17 cellular contexts compared by ENCODE assay signal in genomic region chr6:44727651-44728630, GRCh38.
"Had no signal": no experiment of that assay in that cellular context is flagged by ENCODE, and none has a peak within 500 bp of the region (broad histone marks: within the 10 kb centered on the region; RNA-seq: fewer than 3 reads in every experiment).

No MANE protein-coding gene starts in this region.

- H3K4me3 ChIP-seq: cardiac muscle cell, dorsolateral prefrontal cortex, suprapubic skin had no signal

- H3K4me1 Mint-ChIP-seq: activated T-helper 17 cell treated with anti-CD3 and anti-CD28 coated beads, Interleukin-2, amount 50 U/mL, for 72 hours; naive thymus-derived CD8-positive, alpha-beta T cell had no signal

- H3K4me1 ChIP-seq: suprapubic skin had no signal

- DNase-seq: activated CD4-positive, alpha-beta T cell treated with anti-CD3 and anti-CD28 coated beads, Interleukin-2, amount 50 U/mL, for 4 hours; activated naive CD4-positive, alpha-beta T cell treated with anti-CD3 and anti-CD28 coated beads for 36 hours; dorsolateral prefrontal cortex; hippocampal formation; left ventricle myocardium superior; mesenchymal stem cell; naive thymus-derived CD8-positive, alpha-beta T cell; posterior cingulate gyrus; stimulated activated CD4-positive, alpha-beta T cell treated with anti-CD3 and anti-CD28 coated beads, Interleukin-15, amount 100 ng/mL, for 24 hours; stimulated activated CD4-positive, alpha-beta T cell treated with anti-CD3 and anti-CD28 coated beads, Interleukin-4, amount 100 ng/mL, for 24 hours; stimulated activated naive CD8-positive, alpha-beta T cell treated with anti-CD3 and anti-CD28 coated beads, Interleukin-15, Interleukin-2, amounts not matched to agents 100 U/mL and 50 U/mL, for 24 hours had no signal

- H3K36me3 ChIP-seq: cardiac muscle cell, neutrophil, suprapubic skin had no signal

- H3K27me3 Mint-ChIP-seq: activated T-helper 17 cell treated with anti-CD3 and anti-CD28 coated beads, Interleukin-2, amount 50 U/mL, for 72 hours; naive thymus-derived CD8-positive, alpha-beta T cell had no signal

- H3K9me3 ChIP-seq: neutrophil, suprapubic skin had no signal

- H3K4me3 Mint-ChIP-seq: activated naive CD4-positive, alpha-beta T cell treated with anti-CD3 and anti-CD28 coated beads for 36 hours; activated T-helper 17 cell treated with anti-CD3 and anti-CD28 coated beads, Interleukin-2, amount 50 U/mL, for 72 hours; naive thymus-derived CD8-positive, alpha-beta T cell had no signal

- H3K27ac ChIP-seq: cardiac muscle cell, dorsolateral prefrontal cortex, neutrophil, skin epidermis, suprapubic skin had no signal

- H3K36me3 Mint-ChIP-seq: naive thymus-derived CD8-positive, alpha-beta T cell had no signal

- H3K27me3 ChIP-seq: cardiac muscle cell, neutrophil, suprapubic skin had no signal

- H3K27ac Mint-ChIP-seq: activated naive CD4-positive, alpha-beta T cell treated with anti-CD3 and anti-CD28 coated beads for 36 hours; activated T-helper 17 cell treated with anti-CD3 and anti-CD28 coated beads, Interleukin-2, amount 50 U/mL, for 72 hours had no signal

- H3K9me3 Mint-ChIP-seq: activated naive CD4-positive, alpha-beta T cell treated with anti-CD3 and anti-CD28 coated beads for 36 hours; activated T-helper 17 cell treated with anti-CD3 and anti-CD28 coated beads, Interleukin-2, amount 50 U/mL, for 72 hours; naive thymus-derived CD8-positive, alpha-beta T cell had no signal

- ATAC-seq: activated CD4-positive, CD25-positive, alpha-beta regulatory T cell treated with anti-CD3 and anti-CD28 coated beads, Interleukin-2, amount 50 U/mL, for 24 hours; activated T-helper 17 cell treated with anti-CD3 and anti-CD28 coated beads, Interleukin-2, amount 50 U/mL, for 72 hours; left ventricle myocardium superior; naive thymus-derived CD8-positive, alpha-beta T cell; stimulated activated naive CD8-positive, alpha-beta T cell treated with anti-CD3 and anti-CD28 coated beads, Interleukin-15, Interleukin-2, amounts not matched to agents 100 U/mL and 50 U/mL, for 24 hours had no signal
